In genomic region chr16:66746682-66747081, GRCh38 we compare ENCODE assay signal across 11 cellular contexts. TPM values are rescaled to one million over a fixed set of nuclear protein-coding genes. Genes with fewer than 3 reads are reported as not detected.
DNase-seq lines count a peak whose midpoint lies in the region; ATAC-seq and TF ChIP-seq lines count a peak whose summit lies in the region.
"Had no signal": no experiment of that assay in that cellular context is flagged by ENCODE, and none has a peak within 500 bp of the region (broad histone marks: within the 10 kb centered on the region; RNA-seq: fewer than 3 reads in every experiment).

No MANE protein-coding gene starts in this region.

- TF ChIP-seq CTCF in prostate gland (IDR thresholded peaks at IDR 0.05): no peak

- TF ChIP-seq POLR2A in prostate gland (IDR thresholded peaks at IDR 0.05): no peak

- H3K4me1 Mint-ChIP-seq in stimulated activated memory B cell treated with anti-CD40 and anti-IgM and Interleukin-4, amounts not matched to agents 10 μg/mL and 1 μg/mL and 100 μg/mL, for 72 hours: peaks cover 35% of the 10 kb centered on the region

- ATAC-seq in stimulated activated memory B cell treated with anti-CD40 and anti-IgM and Interleukin-4, amounts not matched to agents 10 μg/mL and 1 μg/mL and 100 μg/mL, for 72 hours: peak; percentile 53
- no peak for ATAC-seq in GM21723 (IDR thresholded peaks at IDR 0.05; ENCODE audit: unreplicated experiment)
- ATAC-seq in GM19467 (IDR thresholded peaks at IDR 0.05; ENCODE audit: unreplicated experiment): no peak
- ATAC-seq: WTC11 had no signal

- no peak overlapping the region for H3K4me3 Mint-ChIP-seq in stimulated activated memory B cell treated with anti-CD40 and anti-IgM and Interleukin-4, amounts not matched to agents 10 μg/mL and 1 μg/mL and 100 μg/mL, for 72 hours
- H3K4me3 Mint-ChIP-seq: WTC11 had no signal

- no peak overlapping the region for H3K27ac Mint-ChIP-seq in stimulated activated memory B cell treated with anti-CD40 and anti-IgM and Interleukin-4, amounts not matched to agents 10 μg/mL and 1 μg/mL and 100 μg/mL, for 72 hours
- H3K27ac Mint-ChIP-seq: WTC11 had no signal

- H3K9me3 ChIP-seq in prostate gland: no peaks in the 10 kb centered on the region

- H3K27me3 Mint-ChIP-seq in stimulated activated memory B cell treated with anti-CD40 and anti-IgM and Interleukin-4, amounts not matched to agents 10 μg/mL and 1 μg/mL and 100 μg/mL, for 72 hours: no peaks in the 10 kb centered on the region

- no peak overlapping the region for H3K27ac ChIP-seq in prostate gland

- peaks cover 26% of the 10 kb centered on the region for H3K36me3 Mint-ChIP-seq in stimulated activated memory B cell treated with anti-CD40 and anti-IgM and Interleukin-4, amounts not matched to agents 10 μg/mL and 1 μg/mL and 100 μg/mL, for 72 hours

- WGBS in prostate gland: 21% methylated on average over 1 of the region's 1 CpG

- H3K27me3 ChIP-seq in prostate gland (replicated peaks; ENCODE audit: insufficient read depth): no peaks in the 10 kb centered on the region

- peaks cover 0 to 8% of the 10 kb centered on the region in 2 donors for H3K36me3 ChIP-seq in prostate gland

- peaks cover 9% of the 10 kb centered on the region for H3K4me1 ChIP-seq in prostate gland (replicated peaks)

- peak; percentile 45 for DNase-seq in NK-92 treated with Interleukin-12 subunit alpha and Interleukin-12 subunit beta, amount 100 ng/mL, for 24 hours (lab: John Stamatoyannopoulos, UW)
- DNase-seq in NK-92 (lab: John Stamatoyannopoulos, UW; ENCODE audit: unreplicated experiment): no peak
- DNase-seq in LHCN-M2 (ENCODE audit: low read depth): peak; percentile 55
- peak; percentile 48 for DNase-seq in amniotic epithelial cell (ENCODE audit: low read depth)
- DNase-seq in prostate gland (ENCODE audit: low spot score): no peak
- DNase-seq: 8988T, NCI-H226 had no signal

- no peaks in the 10 kb centered on the region for H3K9me3 Mint-ChIP-seq in stimulated activated memory B cell treated with anti-CD40 and anti-IgM and Interleukin-4, amounts not matched to agents 10 μg/mL and 1 μg/mL and 100 μg/mL, for 72 hours
- H3K9me3 Mint-ChIP-seq: WTC11 had no signal

- H3K4me3 ChIP-seq in prostate gland: no peak overlapping the region

- intact Hi-C loops in prostate gland (cut with DNase I): no loop called here

RNA-seq across cellular contexts. Expression of gene DYNC1LI2, which starts 4.7 kb away (rescaled TPM):
- total RNA-seq in LHCN-M2 (2014; rRNA removed) (110 and 117 TPM in 2 replicates), prostate gland (100 to 1,000 TPM in 1 of 2 donors, 10 to 100 TPM in 1; 98.1 to 149 TPM)
- polyA plus RNA-seq in LHCN-M2 (2012): 41.5 TPM

RNA-seq across cellular contexts. Expression of gene CMTM4, which starts 50.1 kb away (rescaled TPM):
- total RNA-seq in LHCN-M2 (2014; rRNA removed): 11.9 and 16.4 TPM in 2 replicates
- 5.8 TPM for polyA plus RNA-seq in LHCN-M2 (2012)
- 10 to 100 TPM; 46.9 to 57.7 TPM for total RNA-seq in prostate gland

RNA-seq across cellular contexts. Expression of gene TERB1, which starts 54.7 kb away (rescaled TPM):
- total RNA-seq in LHCN-M2 (2014; rRNA removed) (not detected in 2 replicates), prostate gland (1 to 10 TPM in 1 of 2 donors, not detected in 1; 2.1 TPM)
- not detected for polyA plus RNA-seq in LHCN-M2 (2012)
- total RNA-seq: WTC11 had no signal

Comparison
In these comparisons a context has a peak if more than half of its experiments do, and no peak if none do; other contexts are left out.
1. DNase-seq: peak in NK-92 treated with Interleukin-12 subunit alpha and Interleukin-12 subunit beta, amount 100 ng/mL, for 24 hours (single experiment), LHCN-M2 (single experiment) and amniotic epithelial cell (single experiment); none in NK-92 (single experiment) and prostate gland (single experiment).